9 cellular contexts compared by ENCODE assay signal in the genomic region with DNA sequence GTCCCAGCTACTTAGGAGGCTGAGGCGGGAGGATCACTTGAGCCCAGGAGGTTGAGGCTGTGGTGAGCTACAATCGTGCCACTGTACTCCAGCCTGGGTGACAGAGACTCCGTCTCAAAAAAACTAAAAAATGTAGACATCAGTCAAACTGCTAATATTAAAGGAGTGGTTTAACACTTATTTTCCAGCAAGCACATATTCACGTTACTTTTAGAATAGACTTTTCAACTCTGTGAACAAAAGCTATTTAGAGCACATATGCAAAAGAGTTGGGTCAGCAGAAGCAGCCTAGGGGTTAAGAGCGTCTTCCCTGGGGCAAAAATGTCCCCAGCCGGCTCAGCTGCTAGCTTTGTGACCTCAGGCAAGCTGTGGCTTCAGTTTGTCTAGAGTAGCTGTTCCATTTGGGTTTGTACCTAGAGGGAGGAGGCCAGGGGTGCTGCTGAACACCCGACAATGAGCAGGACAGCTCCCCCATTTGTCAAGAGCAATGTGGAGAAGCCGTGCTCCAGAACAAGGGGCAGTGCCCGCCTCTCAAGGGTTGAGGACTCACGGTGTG.
DNase-seq lines count a peak whose midpoint lies in the region; ATAC-seq, FAIRE-seq and TF ChIP-seq lines count a peak whose summit lies in the region.
"Had no signal": no experiment of that assay in that cellular context is flagged by ENCODE, and none has a peak within 500 bp of the region (broad histone marks: within the 10 kb centered on the region; RNA-seq: fewer than 3 reads in every experiment).

No MANE protein-coding gene starts in this region.

- H3K36me3 Mint-ChIP-seq in stimulated activated effector memory CD8-positive, alpha-beta T cell treated with anti-CD3 and anti-CD28 coated beads, Interleukin-12 subunit alpha, Interleukin-12 subunit beta, amount 100 ng/mL, for 72 hours: peaks cover 48% of the 10 kb centered on the region

- H3K4me3 ChIP-seq in BE2C (ENCODE audit: low read depth, low read length): no peak overlapping the region
- H3K4me3 ChIP-seq: coronary artery had no signal

- H3K4me1 ChIP-seq in BE2C: peaks cover 6% of the 10 kb centered on the region

- no peak overlapping the region for H3K4me3 Mint-ChIP-seq in stimulated activated effector memory CD8-positive, alpha-beta T cell treated with anti-CD3 and anti-CD28 coated beads, Interleukin-12 subunit alpha, Interleukin-12 subunit beta, amount 100 ng/mL, for 72 hours

- no peak for FAIRE-seq in urothelium cell line (lab: Jason Lieb, UNC)

- H3K27ac Mint-ChIP-seq in stimulated activated effector memory CD8-positive, alpha-beta T cell treated with anti-CD3 and anti-CD28 coated beads, Interleukin-12 subunit alpha, Interleukin-12 subunit beta, amount 100 ng/mL, for 72 hours: peak overlapping the region; percentile 82

- no peaks in the 10 kb centered on the region for H3K9me3 Mint-ChIP-seq in stimulated activated effector memory CD8-positive, alpha-beta T cell treated with anti-CD3 and anti-CD28 coated beads, Interleukin-12 subunit alpha, Interleukin-12 subunit beta, amount 100 ng/mL, for 72 hours

- H3K27me3 ChIP-seq in BE2C: no peaks in the 10 kb centered on the region

- ATAC-seq in GM19035 (IDR thresholded peaks at IDR 0.05; ENCODE audit: unreplicated experiment) (peak; percentile 78), HG02642 (IDR thresholded peaks at IDR 0.05; ENCODE audit: poor library complexity, unreplicated experiment) (peak; percentile 78)
- no peak for ATAC-seq in stimulated activated effector memory CD8-positive, alpha-beta T cell treated with anti-CD3 and anti-CD28 coated beads, Interleukin-12 subunit alpha, Interleukin-12 subunit beta, amount 100 ng/mL, for 72 hours

- DNase-seq in NAMALWA (ENCODE audit: low spot score): peak; percentile 69
- no peak for DNase-seq in stimulated activated effector memory CD8-positive, alpha-beta T cell treated with anti-CD3 and anti-CD28 coated beads, Interleukin-12 subunit alpha, Interleukin-12 subunit beta, amount 100 ng/mL, for 72 hours (ENCODE audit: low spot score in 2 of 2)
- DNase-seq in activated naive CD4-positive, alpha-beta T cell treated with Interleukin-2 at 50 U/mL for 16 hours: no peak
- DNase-seq in urothelium cell line (ENCODE audit: low spot score): no peak
- no peak for DNase-seq in NCI-H774 (lab: John Stamatoyannopoulos, UW)
- no peak for DNase-seq in BE2C

- TF ChIP-seq CTCF in BE2C (IDR thresholded peaks at IDR 0.05; ENCODE audit: low read depth, low read length): no peak

- peaks cover 18% of the 10 kb centered on the region for H3K36me3 ChIP-seq in BE2C

- H3K4me1 Mint-ChIP-seq in stimulated activated effector memory CD8-positive, alpha-beta T cell treated with anti-CD3 and anti-CD28 coated beads, Interleukin-12 subunit alpha, Interleukin-12 subunit beta, amount 100 ng/mL, for 72 hours: peaks cover 21% of the 10 kb centered on the region

- H3K9me3 ChIP-seq in BE2C: no peaks in the 10 kb centered on the region
